Comparison of ENCODE assay signal across 8 cellular contexts in the genomic region with DNA sequence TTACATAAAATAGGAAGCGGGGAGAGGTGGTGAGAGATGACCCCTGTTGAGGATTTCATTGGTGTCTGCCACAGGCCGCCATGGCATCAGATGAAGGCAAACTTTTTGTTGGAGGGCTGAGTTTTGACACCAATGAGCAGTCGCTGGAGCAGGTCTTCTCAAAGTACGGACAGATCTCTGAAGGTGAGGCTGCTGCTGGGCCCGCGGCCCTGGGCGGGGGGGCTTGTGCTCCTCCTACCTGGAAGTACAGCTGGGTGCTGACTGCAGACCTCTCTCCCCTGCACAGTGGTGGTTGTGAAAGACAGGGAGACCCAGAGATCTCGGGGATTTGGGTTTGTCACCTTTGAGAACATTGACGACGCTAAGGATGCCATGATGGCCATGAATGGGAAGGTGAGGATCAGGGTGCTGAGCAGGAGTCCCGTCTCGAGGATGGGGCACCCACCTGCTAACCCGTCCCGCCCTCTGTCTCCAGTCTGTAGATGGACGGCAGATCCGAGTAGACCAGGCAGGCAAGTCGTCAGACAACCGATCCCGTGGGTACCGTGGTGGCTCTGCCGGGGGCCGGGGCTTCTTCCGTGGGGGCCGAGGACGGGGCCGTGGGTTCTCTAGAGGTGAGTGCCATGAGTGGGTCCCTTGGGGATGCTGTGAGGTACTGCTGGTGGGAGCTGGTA. TPM values are rescaled to one million over a fixed set of nuclear protein-coding genes. Genes with fewer than 3 reads are reported as not detected.
DNase-seq lines count a peak whose midpoint lies in the region; ATAC-seq and TF ChIP-seq lines count a peak whose summit lies in the region.

No MANE protein-coding gene starts in this region.

- peaks cover 62% of the 10 kb centered on the region for H3K79me2 ChIP-seq in GM23248 (ENCODE audit: insufficient read depth)

- H3F3A ChIP-seq in GM23248 (ENCODE audit: insufficient read depth) = peaks cover 32% of the 10 kb centered on the region

- WGBS in GM23248 (ENCODE audit: low coverage in 1 of 2, low lambda C conversion rate in 2 of 2, missing lambda C conversion rate in 2 of 2), 2 experiments = 52 to 54% methylated on average over 25 to 26 of the region's 26 CpGs

- peak overlapping the region; percentile 73 for H3K27ac Mint-ChIP-seq in glutamatergic neuron (ENCODE audit: unreplicated experiment)
- H3K27ac Mint-ChIP-seq in stimulated activated effector memory CD8-positive, alpha-beta T cell treated with anti-CD3 and anti-CD28 coated beads, Interleukin-12 subunit alpha, Interleukin-12 subunit beta, amount 100 ng/mL, for 72 hours = peak overlapping the region; percentile 96

- no peak for TF ChIP-seq CTCF in WI38 (IDR thresholded peaks at IDR 0.05; ENCODE audit: low read depth, low read length)
- no peak for TF ChIP-seq CTCF in glutamatergic neuron (IDR thresholded peaks at IDR 0.05; ENCODE audit: partially characterized antibody, unreplicated experiment)

- peak overlapping the region; percentile 95 for H3K4me2 ChIP-seq in GM23248 (ENCODE audit: unreplicated experiment)

- in situ Hi-C loops in GM23248 (cut with MboI) = no loop called here

- DNase-seq in GM23248 = no peak
- DNase-seq in glutamatergic neuron = no peak
- DNase-seq in stimulated activated effector memory CD8-positive, alpha-beta T cell treated with anti-CD3 and anti-CD28 coated beads, Interleukin-12 subunit alpha, Interleukin-12 subunit beta, amount 100 ng/mL, for 72 hours (ENCODE audit: low spot score in 2 of 2) = no peak
- no peak for DNase-seq in NOMO-1 treated with DMSO at 0.1 percent for 48 hours (lab: John Stamatoyannopoulos, UW; ENCODE audit: unreplicated experiment)
- no peak for DNase-seq in NCI-H2081 (lab: John Stamatoyannopoulos, UW)
- no peak for DNase-seq in activated CD4-positive, alpha-beta T cell treated with anti-CD3 and anti-CD28 coated beads for 48 hours

- peaks cover 20% of the 10 kb centered on the region for H3K27me3 Mint-ChIP-seq in glutamatergic neuron (ENCODE audit: unreplicated experiment)

- peaks cover 34% of the 10 kb centered on the region for H3K4me1 ChIP-seq in GM23248 (ENCODE audit: insufficient read depth)

- H3K9me3 Mint-ChIP-seq in glutamatergic neuron (ENCODE audit: unreplicated experiment) = peaks cover 22% of the 10 kb centered on the region
- no peaks in the 10 kb centered on the region for H3K9me3 Mint-ChIP-seq in stimulated activated effector memory CD8-positive, alpha-beta T cell treated with anti-CD3 and anti-CD28 coated beads, Interleukin-12 subunit alpha, Interleukin-12 subunit beta, amount 100 ng/mL, for 72 hours

- H3K27me3 ChIP-seq in GM23248 (replicated peaks; ENCODE audit: insufficient read depth) = no peaks in the 10 kb centered on the region

- H3K9ac ChIP-seq in GM23248 = peak overlapping the region; percentile 97

- ATAC-seq in stimulated activated effector memory CD8-positive, alpha-beta T cell treated with anti-CD3 and anti-CD28 coated beads, Interleukin-12 subunit alpha, Interleukin-12 subunit beta, amount 100 ng/mL, for 72 hours = no peak
- ATAC-seq in HG02759 (IDR thresholded peaks at IDR 0.05; ENCODE audit: unreplicated experiment) = no peak

- no peaks in the 10 kb centered on the region for H3K36me3 Mint-ChIP-seq in glutamatergic neuron (ENCODE audit: unreplicated experiment)
- H3K36me3 Mint-ChIP-seq in stimulated activated effector memory CD8-positive, alpha-beta T cell treated with anti-CD3 and anti-CD28 coated beads, Interleukin-12 subunit alpha, Interleukin-12 subunit beta, amount 100 ng/mL, for 72 hours = peaks cover 85% of the 10 kb centered on the region

- no peaks in the 10 kb centered on the region for H3K9me3 ChIP-seq in GM23248 (ENCODE audit: low read depth)

- no peak overlapping the region for H2AFZ ChIP-seq in GM23248

- H3K4me1 Mint-ChIP-seq in glutamatergic neuron (ENCODE audit: low read depth, unreplicated experiment) = peaks cover 35% of the 10 kb centered on the region
- peaks cover 67% of the 10 kb centered on the region for H3K4me1 Mint-ChIP-seq in stimulated activated effector memory CD8-positive, alpha-beta T cell treated with anti-CD3 and anti-CD28 coated beads, Interleukin-12 subunit alpha, Interleukin-12 subunit beta, amount 100 ng/mL, for 72 hours

- peak overlapping the region; percentile 84 for H3K4me3 ChIP-seq in GM23248
- peak overlapping the region; percentile 81 for H3K4me3 ChIP-seq in WI38 (ENCODE audit: low read depth, low read length)

- no peaks in the 10 kb centered on the region for H4K20me1 ChIP-seq in GM23248 (ENCODE audit: insufficient read depth)

- peak overlapping the region; percentile 89 for H3K4me3 Mint-ChIP-seq in glutamatergic neuron (ENCODE audit: unreplicated experiment)
- peak overlapping the region; percentile 89 for H3K4me3 Mint-ChIP-seq in stimulated activated effector memory CD8-positive, alpha-beta T cell treated with anti-CD3 and anti-CD28 coated beads, Interleukin-12 subunit alpha, Interleukin-12 subunit beta, amount 100 ng/mL, for 72 hours

- H3K27ac ChIP-seq in GM23248 = peak overlapping the region; percentile 97

- H3K9me2 ChIP-seq in GM23248 (ENCODE audit: insufficient read depth) = no peaks in the 10 kb centered on the region

- H3K36me3 ChIP-seq in GM23248 (ENCODE audit: low read depth) = peaks cover 34% of the 10 kb centered on the region; the same call in 1 of the 2 replicates

RNA-seq across cellular contexts. Expression of gene CIRBP, which starts 1.9 kb away (rescaled TPM):
- total RNA-seq in GM23248 (2014; rRNA removed; shearing (Covaris generic)) = 239 and 392 TPM in 2 replicates
- polyA plus RNA-seq in GM23248 (2016; fragmentation: Nextera tagmentation; extraction: Ambion mirVana) = 163 and 185 TPM in 2 replicates
- 341 TPM for total RNA-seq in glutamatergic neuron (ENCODE audit: unreplicated experiment)

RNA-seq across cellular contexts. Expression of gene FAM174C, which starts 4.3 kb away (rescaled TPM):
- total RNA-seq in GM23248 (2014; rRNA removed; shearing (Covaris generic)) = 61.5 and 84.5 TPM in 2 replicates
- polyA plus RNA-seq in GM23248 (2016; fragmentation: Nextera tagmentation; extraction: Ambion mirVana) = 67.8 and 81.6 TPM in 2 replicates
- 17.3 TPM for total RNA-seq in glutamatergic neuron (ENCODE audit: unreplicated experiment)

RNA-seq across cellular contexts. Expression of gene EFNA2, which starts 14.7 kb away (rescaled TPM):
- total RNA-seq in GM23248 (2014; rRNA removed; shearing (Covaris generic)) = not detected in 2 replicates
- polyA plus RNA-seq in GM23248 (2016; fragmentation: Nextera tagmentation; extraction: Ambion mirVana) = not detected in 2 replicates
- total RNA-seq in glutamatergic neuron (ENCODE audit: unreplicated experiment) = 61.4 TPM

RNA-seq across cellular contexts. Expression of gene MIDN, which starts 22.6 kb away (rescaled TPM):
- total RNA-seq in GM23248 (2014; rRNA removed; shearing (Covaris generic)) = 9.4 and 18.5 TPM in 2 replicates
- 3.1 and 4.0 TPM in 2 replicates for polyA plus RNA-seq in GM23248 (2016; fragmentation: Nextera tagmentation; extraction: Ambion mirVana)
- total RNA-seq in glutamatergic neuron (ENCODE audit: unreplicated experiment) = 325 TPM

RNA-seq across cellular contexts. Expression of gene ATP5F1D, which starts 29.4 kb away (rescaled TPM):
- 27.4 and 38.9 TPM in 2 replicates for total RNA-seq in GM23248 (2014; rRNA removed; shearing (Covaris generic))
- polyA plus RNA-seq in GM23248 (2016; fragmentation: Nextera tagmentation; extraction: Ambion mirVana) = 287 and 290 TPM in 2 replicates
- total RNA-seq in glutamatergic neuron (ENCODE audit: unreplicated experiment) = 129 TPM

Comparison
In these comparisons a context has a peak if more than half of its experiments do, and no peak if none do; other contexts are left out.
1. RNA of gene EFNA2, which starts 14.7 kb away (total RNA-seq): 61.4 TPM in glutamatergic neuron (single experiment); not detected in GM23248; every median in the first group is over 10 times any median in the second.